8 cellular contexts compared by ENCODE assay signal in the genomic region with DNA sequence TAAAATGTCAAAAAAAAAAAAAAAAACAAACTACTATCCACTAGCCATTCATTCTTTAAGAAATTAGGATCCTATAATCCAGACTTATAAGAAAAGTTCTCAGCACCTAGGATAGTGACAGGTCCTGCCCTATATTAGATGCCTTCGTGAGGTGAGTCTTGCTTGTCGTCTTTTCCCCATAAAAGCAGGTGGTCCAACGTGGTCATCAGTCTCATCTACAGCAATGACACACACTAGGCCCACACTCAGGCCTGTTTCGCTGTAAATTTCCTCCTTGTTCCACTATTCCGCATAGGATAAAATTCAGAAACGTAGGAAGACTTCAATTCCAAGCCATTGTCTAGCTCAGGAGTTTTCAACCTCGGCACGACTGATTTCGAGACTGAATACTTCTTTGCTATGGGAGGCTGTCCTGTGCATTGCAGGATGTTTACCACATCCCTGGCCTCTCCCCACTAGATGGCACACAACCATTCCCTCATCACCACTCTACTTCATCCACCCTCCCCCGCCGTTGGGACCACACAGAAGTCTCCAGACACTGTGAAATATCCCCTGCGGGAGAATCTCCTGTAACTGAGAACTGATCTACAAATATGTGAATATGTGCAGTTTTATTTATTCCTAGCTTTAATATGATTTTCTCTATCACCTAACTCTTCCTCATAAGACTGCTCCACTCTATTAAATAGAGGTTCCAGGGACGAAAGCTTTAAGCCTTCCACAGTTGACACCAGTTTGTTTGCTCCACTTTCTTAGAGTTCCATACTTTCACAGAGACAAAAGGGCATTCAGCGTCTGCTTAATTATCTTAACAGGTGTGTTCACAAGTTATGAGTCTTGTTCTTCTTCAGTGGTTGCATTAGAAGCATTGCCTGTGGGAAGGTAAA.
DNase-seq lines count a peak whose midpoint lies in the region; ATAC-seq, FAIRE-seq and TF ChIP-seq lines count a peak whose summit lies in the region.

No MANE protein-coding gene starts in this region.

- H3K27ac ChIP-seq in kidney (ENCODE audit: low read depth in 2 of 2, low read length in 2 of 2) (no peak overlapping the region), trophoblast cell (ENCODE audit: low read depth, low read length) (no peak overlapping the region)

- H3K9me3 ChIP-seq in kidney (ENCODE audit: control insufficient read depth in 1 of 2, low read length in 2 of 2) (no peaks in the 10 kb centered on the region), trophoblast cell (ENCODE audit: insufficient read depth, low read depth, low read length) (no peaks in the 10 kb centered on the region)

- H2BK120ac ChIP-seq in trophoblast cell (ENCODE audit: insufficient read depth, low read length, poor library complexity) = no peak overlapping the region

- no peak overlapping the region for H2BK5ac ChIP-seq in trophoblast cell (ENCODE audit: low read depth, low read length, poor library complexity)

- H3K4me1 ChIP-seq in kidney (ENCODE audit: control insufficient read depth in 1 of 2, insufficient read depth in 1 of 2, low read depth in 1 of 2, low read length in 2 of 2) = peaks cover 0 to 2% of the 10 kb centered on the region in 2 donors
- no peaks in the 10 kb centered on the region for H3K4me1 ChIP-seq in trophoblast cell (ENCODE audit: control insufficient read depth in 1 of 2, insufficient read depth in 2 of 2, low read length in 2 of 2)

- H2AFZ ChIP-seq in trophoblast cell (ENCODE audit: insufficient read depth, low read length, poor library complexity) = no peak overlapping the region

- H3K9ac ChIP-seq in kidney (ENCODE audit: low read length in 2 of 2) (no peak overlapping the region), trophoblast cell (ENCODE audit: low read length) (no peak overlapping the region)

- intact Hi-C loops in kidney (cut with DNase I) = no loop called here

- peak; percentile 25 for DNase-seq in NCI-H1092 (lab: John Stamatoyannopoulos, UW)
- DNase-seq in amniotic epithelial cell (ENCODE audit: low read depth) = peak; percentile 51
- DNase-seq in kidney = no peak
- no peak for DNase-seq in SKM-1 treated with dmso at 0.1 percent for 144 hours (lab: John Stamatoyannopoulos, UW; ENCODE audit: unreplicated experiment)
- DNase-seq in A172 (ENCODE audit: low spot score) = no peak
- no peak for DNase-seq in activated T-cell treated with anti-CD3 and anti-CD28 coated beads, Interleukin-2, amount 50 U/mL, for 48 hours
- no peak for DNase-seq in trophoblast cell

- no peak for FAIRE-seq in kidney (lab: Jason Lieb, UNC)

- no peak overlapping the region for H2BK12ac ChIP-seq in trophoblast cell (ENCODE audit: low read length)

- H3K27me3 ChIP-seq in trophoblast cell (ENCODE audit: insufficient read depth, low read length) = no peaks in the 10 kb centered on the region

- H4K8ac ChIP-seq in trophoblast cell (ENCODE audit: low read depth, low read length) = no peak overlapping the region

- H3K14ac ChIP-seq in trophoblast cell (ENCODE audit: low read length) = no peak overlapping the region

- H3K4ac ChIP-seq in trophoblast cell (ENCODE audit: low read depth, low read length) = no peak overlapping the region

- no peaks in the 10 kb centered on the region for H3K79me2 ChIP-seq in trophoblast cell (ENCODE audit: control insufficient read depth, insufficient read depth, low read length, poor library complexity)

- TF ChIP-seq CTCF in kidney (IDR thresholded peaks at IDR 0.05; ENCODE audit: borderline replicate concordance, extremely low read depth, insufficient read depth) = peak; percentile 36

- no CpG with 5 or more reads among the region's 14 CpGs for WGBS in trophoblast cell (ENCODE audit: extremely low coverage, insufficient coverage, insufficient read length)

- no peak overlapping the region for H2AK5ac ChIP-seq in trophoblast cell (ENCODE audit: low read length)

- H3K79me1 ChIP-seq in trophoblast cell (ENCODE audit: low read length) = no peaks in the 10 kb centered on the region

- H3K4me2 ChIP-seq in trophoblast cell (ENCODE audit: low read length) = no peak overlapping the region

- no peak overlapping the region for H4K12ac ChIP-seq in trophoblast cell (ENCODE audit: low read depth, low read length)

- no peak overlapping the region for H4K91ac ChIP-seq in trophoblast cell (ENCODE audit: low read depth, low read length)

- ATAC-seq in GM18861 (IDR thresholded peaks at IDR 0.05; ENCODE audit: unreplicated experiment) = peak; percentile 64

- H3K23ac ChIP-seq in trophoblast cell (ENCODE audit: low read length) = no peak overlapping the region

- no peak overlapping the region for H3K18ac ChIP-seq in trophoblast cell (ENCODE audit: low read length)

- H3K36me3 ChIP-seq in kidney (ENCODE audit: control insufficient read depth in 1 of 2, insufficient read depth in 2 of 2, low read length in 2 of 2) = no peaks in the 10 kb centered on the region
- no peaks in the 10 kb centered on the region for H3K36me3 ChIP-seq in trophoblast cell (ENCODE audit: control insufficient read depth in 1 of 2, insufficient read depth in 2 of 2, low read length in 2 of 2)

- no peak overlapping the region for H3K4me3 ChIP-seq in kidney (ENCODE audit: low read length in 2 of 2)
- H3K4me3 ChIP-seq in trophoblast cell (ENCODE audit: low read depth, low read length) = no peak overlapping the region

Comparison
In these comparisons a context has a peak if more than half of its experiments do, and no peak if none do; other contexts are left out.
1. DNase-seq: peak in NCI-H1092 (single experiment) and amniotic epithelial cell (single experiment); none in kidney (single experiment), SKM-1 treated with dmso at 0.1 percent for 144 hours (single experiment), A172 (single experiment), activated T-cell treated with anti-CD3 and anti-CD28 coated beads, Interleukin-2, amount 50 U/mL, for 48 hours (0 of 2) and trophoblast cell (0 of 2).